Comparison of ENCODE assay signal across 15 cellular contexts in the genomic region with DNA sequence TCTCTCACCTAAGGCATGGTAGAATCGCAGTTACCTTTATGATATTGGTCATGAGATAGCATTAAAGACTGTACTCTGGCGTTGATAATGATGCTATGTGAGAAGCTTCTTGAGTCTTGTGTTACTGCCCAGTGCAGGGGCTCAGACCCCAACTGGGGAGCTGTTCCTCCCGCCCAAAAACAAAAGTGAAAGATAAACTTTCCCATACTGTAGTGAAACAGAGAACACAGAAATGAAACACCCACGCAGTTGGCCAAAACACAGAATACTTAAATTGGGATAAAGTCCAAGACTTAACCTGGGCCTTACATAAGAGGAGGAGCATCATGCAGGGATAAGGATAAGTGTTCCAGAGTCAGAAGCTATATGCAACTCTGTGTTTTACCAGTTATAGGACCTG.
"Had no signal": no experiment of that assay in that cellular context is flagged by ENCODE, and none has a peak within 500 bp of the region (broad histone marks: within the 10 kb centered on the region; RNA-seq: fewer than 3 reads in every experiment).

No MANE protein-coding gene starts in this region.

- DNase-seq: activated CD4-positive, alpha-beta T cell treated with anti-CD3 and anti-CD28 coated beads for 4 hours; activated naive CD4-positive, alpha-beta T cell treated with Interleukin-2 at 50 U/mL for 16 hours; activated T-cell treated with anti-CD3 and anti-CD28 coated beads, Interleukin-2, amount 50 U/mL, for 48 hours; adrenal gland; caudate nucleus; effector CD4-positive, alpha-beta T cell; gastrocnemius medialis; left ventricle myocardium inferior; mesendoderm; psoas muscle; right lobe of liver; stimulated activated CD4-positive, alpha-beta T cell treated with anti-CD3 and anti-CD28 coated beads, Interleukin-1b, Interleukin-23, amount 100 ng/mL, for 48 hours; T-helper 9 cell; upper lobe of left lung had no signal

- H3K27ac Mint-ChIP-seq: stimulated activated memory B cell treated with anti-CD40 and anti-IgM and Interleukin-4, amounts not matched to agents 10 μg/mL and 1 μg/mL and 100 μg/mL, for 72 hours had no signal

- H3K36me3 Mint-ChIP-seq: stimulated activated memory B cell treated with anti-CD40 and anti-IgM and Interleukin-4, amounts not matched to agents 10 μg/mL and 1 μg/mL and 100 μg/mL, for 72 hours had no signal

- ATAC-seq: gastrocnemius medialis; psoas muscle; stimulated activated memory B cell treated with anti-CD40 and anti-IgM and Interleukin-4, amounts not matched to agents 10 μg/mL and 1 μg/mL and 100 μg/mL, for 72 hours had no signal

- H3K4me3 Mint-ChIP-seq: stimulated activated memory B cell treated with anti-CD40 and anti-IgM and Interleukin-4, amounts not matched to agents 10 μg/mL and 1 μg/mL and 100 μg/mL, for 72 hours had no signal
